1 cellular context compared by ENCODE assay signal in genomic region chr5:4520557-4520956, GRCh38.
TF ChIP-seq lines count a peak whose summit lies in the region.

No MANE protein-coding gene starts in this region.

TF ChIP-seq in SK-N-SH, 30 proteins besides CTCF, POLR2A, EP300 and RAD21 (continued from another document):
- TF ChIP-seq MAX (IDR thresholded peaks at IDR 0.05; ENCODE audit: low read depth): no peak
- TF ChIP-seq FOXM1 (IDR thresholded peaks at IDR 0.05; ENCODE audit: low read depth): no peak
- TF ChIP-seq NRF1 (IDR thresholded peaks at IDR 0.05; ENCODE audit: low read depth, low read length): no peak
- no peak for TF ChIP-seq TCF12 (IDR thresholded peaks at IDR 0.05)
- TF ChIP-seq SMC3 (IDR thresholded peaks at IDR 0.05; ENCODE audit: low read depth, low read length): no peak
- TF ChIP-seq USF2 (IDR thresholded peaks at IDR 0.05; ENCODE audit: borderline replicate concordance, low read depth, low read length): no peak
